ENCODE assay signal across 8 cellular contexts in the genomic region with DNA sequence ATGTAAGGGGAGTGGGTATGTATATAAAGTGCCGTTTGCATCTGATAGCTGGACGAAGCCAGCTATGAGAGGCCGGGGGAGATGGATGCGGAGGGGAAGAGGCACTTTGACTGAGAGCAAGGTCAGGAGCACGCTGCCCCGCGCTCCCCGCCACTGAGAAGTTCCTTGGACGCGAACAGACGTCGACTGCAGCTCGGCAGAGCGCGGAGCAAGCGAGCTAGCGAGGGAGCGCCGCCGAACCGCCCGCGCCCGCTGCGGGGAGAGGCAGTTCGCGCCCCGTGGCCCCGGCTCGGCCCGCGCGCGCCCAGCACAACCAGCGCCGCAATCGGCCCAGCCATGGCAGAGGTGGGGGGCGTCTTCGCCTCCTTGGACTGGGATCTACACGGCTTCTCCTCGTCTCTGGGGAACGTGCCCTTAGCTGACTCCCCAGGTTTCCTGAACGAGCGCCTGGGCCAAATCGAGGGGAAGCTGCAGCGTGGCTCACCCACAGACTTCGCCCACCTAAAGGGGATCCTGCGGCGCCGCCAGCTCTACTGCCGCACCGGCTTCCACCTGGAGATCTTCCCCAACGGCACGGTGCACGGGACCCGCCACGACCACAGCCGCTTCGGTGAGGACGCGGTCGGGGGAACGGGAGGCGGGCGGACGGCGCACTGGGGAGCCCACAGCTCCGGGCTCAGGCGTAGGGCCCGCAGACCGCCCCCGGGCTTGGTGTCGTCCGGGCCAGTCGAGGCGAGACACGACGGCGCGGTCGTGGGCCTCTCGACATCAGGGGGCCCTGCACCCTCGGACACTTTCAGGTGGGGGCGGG. TPM values are rescaled to one million over a fixed set of nuclear protein-coding genes. Genes with fewer than 3 reads are reported as not detected.
DNase-seq lines count a peak whose midpoint lies in the region; ATAC-seq, FAIRE-seq and TF ChIP-seq lines count a peak whose summit lies in the region.
"Had no signal": no experiment of that assay in that cellular context is flagged by ENCODE, and none has a peak within 500 bp of the region (broad histone marks: within the 10 kb centered on the region; RNA-seq: fewer than 3 reads in every experiment).

A gene (plus strand): TSS at position 51 of the 811 bp plus-strand sequence. CDS start 286 bp downstream, at position 337.

- H3K36me3 ChIP-seq in bronchial epithelial cell (ENCODE audit: control insufficient read depth, insufficient read depth, low read length) = no peaks in the 10 kb centered on the region
- H3K36me3 ChIP-seq in right lobe of liver = no peaks in the 10 kb centered on the region
- H3K36me3 ChIP-seq in testis (ENCODE audit: low read depth, missing control alignments) = no peaks in the 10 kb centered on the region

- H3K4me3 Mint-ChIP-seq in IgD-negative memory B cell = peak within 1 kb of the TSS; percentile 2 to 92 (median 74)

- H3K27ac ChIP-seq in right lobe of liver (no peak within 1 kb of the TSS), testis (no peak within 1 kb of the TSS)
- H3K27ac ChIP-seq: VCaP had no signal

- H3K27me3 Mint-ChIP-seq in IgD-negative memory B cell = peaks cover 32% of the 10 kb centered on the region

- intact Hi-C loops in right lobe of liver (cut with DNase I) = no loop called here
- intact Hi-C loops in testis (cut with DNase I; ENCODE audit: low total_unique reads) = no loop called here

- H3K36me3 Mint-ChIP-seq in IgD-negative memory B cell = no peaks in the 10 kb centered on the region

- H3K9me3 ChIP-seq in right lobe of liver (no peaks in the 10 kb centered on the region), testis (no peaks in the 10 kb centered on the region)

- ATAC-seq in right lobe of liver = peak in 3 of 4 donors; percentile 35 to 47 (median 43)
- ATAC-seq in HG03460 (IDR thresholded peaks at IDR 0.05; ENCODE audit: unreplicated experiment) = no peak

- DNase-seq in bronchial epithelial cell (ENCODE audit: low read depth) (no peak), right lobe of liver (peak in 2 of 3 donors; percentile 21 to 48), testis (no peak), activated gamma-delta T cell treated with Interleukin-2 at 50 U/mL for 16 hours (no peak), SKM-1 treated with dmso at 0.1 percent for 144 hours (lab: John Stamatoyannopoulos, UW; ENCODE audit: unreplicated experiment) (no peak)

- peaks cover 0 to 3% (median 0%) of the 10 kb centered on the region in 3 donors for H3K9me3 Mint-ChIP-seq in IgD-negative memory B cell

- H3K27ac Mint-ChIP-seq in IgD-negative memory B cell = no peak within 1 kb of the TSS

- TF ChIP-seq CTCF in bronchial epithelial cell (IDR thresholded peaks at IDR 0.05; ENCODE audit: insufficient read depth, low read length, severe bottlenecking) (no peak), right lobe of liver (IDR thresholded peaks at IDR 0.05) (no peak), testis (IDR thresholded peaks at IDR 0.05) (no peak)

- no peak for FAIRE-seq in bronchial epithelial cell (lab: Jason Lieb, UNC)

- H3K4me3 ChIP-seq in bronchial epithelial cell (ENCODE audit: low read depth, low read length) (peak within 1 kb of the TSS; percentile 21), right lobe of liver (peak within 1 kb of the TSS; percentile 11 to 46 (median 33)), testis (peak within 1 kb of the TSS; percentile 6 to 13)

- 40% methylated on average over 18 of the region's 84 CpGs for WGBS in right lobe of liver (ENCODE audit: insufficient coverage, low coverage, low lambda C conversion rate, missing lambda C conversion rate)
- WGBS in testis, 2 donors = 0 to 6% methylated on average over 4 to 20 of the region's 84 CpGs

- peaks cover 0 to 4% (median 0%) of the 10 kb centered on the region in 3 donors for H3K4me1 Mint-ChIP-seq in IgD-negative memory B cell

- no peaks in the 10 kb centered on the region for H3K27me3 ChIP-seq in bronchial epithelial cell (ENCODE audit: control insufficient read depth, insufficient read depth, low read length)
- no peaks in the 10 kb centered on the region for H3K27me3 ChIP-seq in right lobe of liver
- H3K27me3 ChIP-seq in testis = no peaks in the 10 kb centered on the region

- H3K4me1 ChIP-seq in right lobe of liver = no peaks in the 10 kb centered on the region
- no peaks in the 10 kb centered on the region for H3K4me1 ChIP-seq in testis

- no peak for TF ChIP-seq POLR2A in right lobe of liver (IDR thresholded peaks at IDR 0.05)
- TF ChIP-seq POLR2A in testis (IDR thresholded peaks at IDR 0.05) = no peak

RNA-seq across cellular contexts. Expression of the gene that starts here (rescaled TPM):
- not detected for polyA plus RNA-seq in IgD-negative memory B cell
- not detected in 2 replicates for total RNA-seq in bronchial epithelial cell
- total RNA-seq in right lobe of liver = not detected
- under 1 TPM; 0.19 to 0.55 TPM for total RNA-seq in testis
- polyA plus RNA-seq in testis (ENCODE audit: insufficient read depth, low read depth, low replicate concordance) = 0.18 TPM

Comparison
In these comparisons a context has a peak if more than half of its experiments do, and no peak if none do; other contexts are left out.
1. Peak in DNase-seq, ATAC-seq and H3K4me3 ChIP-seq in right lobe of liver; RNA of the gene not detected or under 1 TPM.